Comparison of ENCODE assay signal across 28 cellular contexts in genomic region chr11:3645552-3645951, GRCh38. TPM values are rescaled to one million over a fixed set of nuclear protein-coding genes. Genes with fewer than 3 reads are reported as not detected.
"Had no signal": no experiment of that assay in that cellular context is flagged by ENCODE, and none has a peak within 500 bp of the region (broad histone marks: within the 10 kb centered on the region; RNA-seq: fewer than 3 reads in every experiment).

No MANE protein-coding gene starts in this region.

- H3K4me1 ChIP-seq: breast epithelium had no signal

- H3K27me3 ChIP-seq: adrenal gland, body of pancreas, breast epithelium had no signal

- H3K4me3 ChIP-seq: adrenal gland, body of pancreas, breast epithelium, Peyer's patch had no signal

- ATAC-seq: activated CD4-positive, alpha-beta T cell treated with anti-CD3 and anti-CD28 coated beads for 36 hours; activated CD8-positive, alpha-beta T cell treated with anti-CD3 and anti-CD28 coated beads, Interleukin-2, amount 10 ng/mL, durations not matched to agents 7 days and 5 days; activated naive CD4-positive, alpha-beta T cell treated with anti-CD3 and anti-CD28 coated beads, Interleukin-2, amount 50 U/mL, for 72 hours; body of pancreas; PC-3 had no signal

- H3K9me3 ChIP-seq: adrenal gland, body of pancreas, breast epithelium, Peyer's patch had no signal

- H3K9me3 Mint-ChIP-seq: activated CD4-positive, alpha-beta T cell treated with anti-CD3 and anti-CD28 coated beads, Interleukin-2, amount 10 ng/mL, durations not matched to agents 7 days and 5 days; activated naive CD4-positive, alpha-beta T cell treated with anti-CD3 and anti-CD28 coated beads, Interleukin-2, amount 50 U/mL, for 72 hours; activated T-cell treated with anti-CD3 and anti-CD28 coated beads, Interleukin-2, amount 50 U/mL, for 24 hours; activated T-helper 2 cell treated with anti-CD3 and anti-CD28 coated beads, Interferon-gamma antibody, Interleukin-2, Interleukin-4, amounts not matched to agents 10 μg/mL and 5 μg/mL and 100 μg/mL, durations not matched to agents 14 hours and 24 hours and 36 hours had no signal

- DNase-seq: activated CD4-positive, alpha-beta T cell treated with anti-CD3 and anti-CD28 coated beads for 36 hours; activated CD4-positive, alpha-beta T cell treated with anti-CD3 and anti-CD28 coated beads, Interleukin-2, amount 10 ng/mL, durations not matched to agents 7 days and 5 days; activated CD4-positive, alpha-beta T cell treated with anti-CD3 and anti-CD28 coated beads, Interleukin-2, amount 50 U/mL, for 48 hours; activated CD8-positive, alpha-beta T cell treated with anti-CD3 and anti-CD28 coated beads, Interleukin-2, amount 10 ng/mL, durations not matched to agents 7 days and 5 days; activated gamma-delta T cell; activated naive CD4-positive, alpha-beta T cell treated with Interleukin-2 at 50 U/mL for 16 hours; activated T-cell treated with anti-CD3 and anti-CD28 coated beads, Interleukin-2, amount 50 U/mL, for 24 hours; body of pancreas; caudate nucleus; KG1; NCI-H1092; NCI-H1436 treated with DMSO at 0.1 percent for 48 hours; NCI-H1694 treated with DMSO at 0.1 percent for 48 hours; NCI-H2029; NCI-H345; NCI-H524 treated with DMSO at 0.1 percent for 48 hours; Peyer's patch; T-helper 1 cell; T1000 had no signal

- FAIRE-seq: astrocyte had no signal

- H3K36me3 Mint-ChIP-seq: activated naive CD4-positive, alpha-beta T cell treated with anti-CD3 and anti-CD28 coated beads, Interleukin-2, amount 50 U/mL, for 72 hours had no signal

- H3K27ac Mint-ChIP-seq: activated CD4-positive, alpha-beta T cell treated with anti-CD3 and anti-CD28 coated beads for 36 hours; activated CD4-positive, alpha-beta T cell treated with anti-CD3 and anti-CD28 coated beads, Interleukin-2, amount 10 ng/mL, durations not matched to agents 7 days and 5 days; activated CD8-positive, alpha-beta T cell treated with anti-CD3 and anti-CD28 coated beads, Interleukin-2, amount 10 ng/mL, durations not matched to agents 7 days and 5 days; activated naive CD4-positive, alpha-beta T cell treated with anti-CD3 and anti-CD28 coated beads, Interleukin-2, amount 50 U/mL, for 72 hours; activated T-cell treated with anti-CD3 and anti-CD28 coated beads, Interleukin-2, amount 50 U/mL, for 24 hours; activated T-helper 2 cell treated with anti-CD3 and anti-CD28 coated beads, Interferon-gamma antibody, Interleukin-2, Interleukin-4, amounts not matched to agents 10 μg/mL and 5 μg/mL and 100 μg/mL, durations not matched to agents 14 hours and 24 hours and 36 hours had no signal

- H3K4me3 Mint-ChIP-seq: activated CD4-positive, alpha-beta T cell treated with anti-CD3 and anti-CD28 coated beads for 36 hours; activated CD4-positive, alpha-beta T cell treated with anti-CD3 and anti-CD28 coated beads, Interleukin-2, amount 10 ng/mL, durations not matched to agents 7 days and 5 days; activated CD8-positive, alpha-beta T cell treated with anti-CD3 and anti-CD28 coated beads, Interleukin-2, amount 10 ng/mL, durations not matched to agents 7 days and 5 days; activated T-cell treated with anti-CD3 and anti-CD28 coated beads, Interleukin-2, amount 50 U/mL, for 24 hours had no signal

- H3K36me3 ChIP-seq: adrenal gland, breast epithelium, Peyer's patch had no signal

- H3K27ac ChIP-seq: adrenal gland, body of pancreas, breast epithelium, Peyer's patch had no signal

RNA-seq across cellular contexts. Expression of gene ART1, which starts 0.6 kb away (rescaled TPM):
- total RNA-seq: activated CD4-positive, alpha-beta T cell treated with anti-CD3 and anti-CD28 coated beads for 36 hours; activated CD4-positive, alpha-beta T cell treated with anti-CD3 and anti-CD28 coated beads, Interleukin-2, amount 10 ng/mL, durations not matched to agents 7 days and 5 days; activated CD8-positive, alpha-beta T cell treated with anti-CD3 and anti-CD28 coated beads, Interleukin-2, amount 10 ng/mL, durations not matched to agents 7 days and 5 days; activated naive CD4-positive, alpha-beta T cell treated with anti-CD3 and anti-CD28 coated beads, Interleukin-2, amount 50 U/mL, for 72 hours; activated T-helper 2 cell treated with anti-CD3 and anti-CD28 coated beads, Interferon-gamma antibody, Interleukin-2, Interleukin-4, amounts not matched to agents 10 μg/mL and 5 μg/mL and 100 μg/mL, durations not matched to agents 14 hours and 24 hours and 36 hours; astrocyte; body of pancreas; breast epithelium; LHCN-M2; NCI-H460; PC-3; Peyer's patch; T-helper 2 cell treated with Interferon-gamma antibody and Interleukin-4, amounts not matched to agents 100 ng/mL and 5 ng/mL, for 36 hours had no signal
- polyA plus RNA-seq: adrenal gland had no signal

RNA-seq across cellular contexts. Expression of gene ART5, which starts 3.8 kb away (rescaled TPM):
- total RNA-seq: activated CD4-positive, alpha-beta T cell treated with anti-CD3 and anti-CD28 coated beads, Interleukin-2, amount 10 ng/mL, durations not matched to agents 7 days and 5 days; activated CD8-positive, alpha-beta T cell treated with anti-CD3 and anti-CD28 coated beads, Interleukin-2, amount 10 ng/mL, durations not matched to agents 7 days and 5 days; activated naive CD4-positive, alpha-beta T cell treated with anti-CD3 and anti-CD28 coated beads, Interleukin-2, amount 50 U/mL, for 72 hours; activated T-helper 2 cell treated with anti-CD3 and anti-CD28 coated beads, Interferon-gamma antibody, Interleukin-2, Interleukin-4, amounts not matched to agents 10 μg/mL and 5 μg/mL and 100 μg/mL, durations not matched to agents 14 hours and 24 hours and 36 hours; body of pancreas; NCI-H460; PC-3; Peyer's patch; T-helper 2 cell treated with Interferon-gamma antibody and Interleukin-4, amounts not matched to agents 100 ng/mL and 5 ng/mL, for 36 hours had no signal
